9 cellular contexts compared by ENCODE assay signal in genomic region chr18:26190506-26190905, GRCh38. TPM values are rescaled to one million over a fixed set of nuclear protein-coding genes. Genes with fewer than 3 reads are reported as not detected.
A peak's percentile ranks its signal among the peaks of the same experiment; 100 is the strongest.
DNase-seq lines count a peak whose midpoint lies in the region; ATAC-seq and TF ChIP-seq lines count a peak whose summit lies in the region.
"Had no signal": no experiment of that assay in that cellular context is flagged by ENCODE, and none has a peak within 500 bp of the region (broad histone marks: within the 10 kb centered on the region; RNA-seq: fewer than 3 reads in every experiment).

No MANE protein-coding gene starts in this region.

- intact Hi-C loops in left cardiac atrium (cut with DNase I), result no loop called here

- ATAC-seq in HG03460 (IDR thresholded peaks at IDR 0.05; ENCODE audit: unreplicated experiment), result peak; percentile 90
- no peak for ATAC-seq in left cardiac atrium

- DNase-seq in activated gamma-delta T cell treated with Interleukin-2 at 50 U/mL for 16 hours, result peak; percentile 31
- no peak for DNase-seq in activated gamma-delta T cell (lab: John Stamatoyannopoulos, UW)
- DNase-seq in activated T-cell treated with anti-CD3 and anti-CD28 coated beads, Interleukin-2, amount 50 U/mL, for 1 hour, result peak; percentile 40
- peak; percentile 2 to 17 for DNase-seq in stimulated activated CD8-positive, alpha-beta memory T cell treated with anti-CD3 and anti-CD28 coated beads, Interleukin-15, amount 100 ng/mL, for 48 hours (ENCODE audit: low read depth in 2 of 2)
- DNase-seq in left cardiac atrium, result no peak
- DNase-seq in foreskin fibroblast, result no peak
- no peak for DNase-seq in cerebellar nuclear complex (lab: John Stamatoyannopoulos, UW)

- TF ChIP-seq CTCF in foreskin fibroblast (IDR thresholded peaks at IDR 0.05; ENCODE audit: low read depth, low read length), result no peak

- H3K4me3 ChIP-seq in foreskin fibroblast (ENCODE audit: low read depth in 1 of 2, low read length in 2 of 2), result no peak overlapping the region

RNA-seq across cellular contexts. Expression of gene TAF4B, which starts 35.7 kb away (rescaled TPM):
- total RNA-seq in left cardiac atrium, result 1 to 10 TPM; 1.5 to 2.2 TPM

RNA-seq across cellular contexts. Expression of gene PSMA8, which starts 56.8 kb away (rescaled TPM):
- not detected for total RNA-seq in left cardiac atrium
- total RNA-seq: kidney epithelial cell had no signal

Comparison
In these comparisons a context has a peak if more than half of its experiments do, and no peak if none do; other contexts are left out.
1. DNase-seq: peak in activated gamma-delta T cell treated with Interleukin-2 at 50 U/mL for 16 hours (single experiment), activated T-cell treated with anti-CD3 and anti-CD28 coated beads, Interleukin-2, amount 50 U/mL, for 1 hour (single experiment) and stimulated activated CD8-positive, alpha-beta memory T cell treated with anti-CD3 and anti-CD28 coated beads, Interleukin-15, amount 100 ng/mL, for 48 hours (2 of 2); none in activated gamma-delta T cell (single experiment), left cardiac atrium (single experiment), foreskin fibroblast (0 of 2) and cerebellar nuclear complex (0 of 2).